2 cellular contexts compared by ENCODE assay signal in genomic region chr2:127886593-127886935, GRCh38.
A peak's percentile ranks its signal among the peaks of the same experiment; 100 is the strongest.
TF ChIP-seq lines count a peak whose summit lies in the region.

No MANE protein-coding gene starts in this region.

TF ChIP-seq in H1, 55 proteins besides CTCF, POLR2A, EP300 and RAD21:
- TF ChIP-seq PHF8 (conservative IDR thresholded peaks at IDR 0.05; ENCODE audit: low read depth, low read length), result 0 out of 2 replicates have a peak, but pooled peaks have one; percentile 16

TF ChIP-seq in HepG2, 621 proteins besides CTCF, POLR2A, EP300 and RAD21 (continues in another document):
- TF ChIP-seq RBFOX2 (IDR thresholded peaks at IDR 0.05; ENCODE audit: low read depth, low read length), result peak; percentile 6; the same call in 1 of the 2 replicates
- 0 out of 2 replicates have a peak, but pooled peaks have one; percentile 10 for TF ChIP-seq KMT2A (CRISPR knock-in tag; IDR thresholded peaks at IDR 0.05)
- TF ChIP-seq SALL2 (CRISPR knock-in tag; IDR thresholded peaks at IDR 0.05), result 0 out of 2 replicates have a peak, but pooled peaks have one; percentile 7
- TF ChIP-seq HIC2 (CRISPR knock-in tag; IDR thresholded peaks at IDR 0.05; ENCODE audit: low read depth), result 0 out of 2 replicates have a peak, but pooled peaks have one; percentile 5
- TF ChIP-seq PATZ1 (CRISPR knock-in tag; IDR thresholded peaks at IDR 0.05), result 0 out of 2 replicates have a peak, but pooled peaks have one; percentile 43
- 0 out of 2 replicates have a peak, but pooled peaks have one; percentile 64 for TF ChIP-seq MEIS1 (CRISPR knock-in tag; IDR thresholded peaks at IDR 0.05; ENCODE audit: borderline replicate concordance)
- TF ChIP-seq KDM2A (CRISPR knock-in tag; IDR thresholded peaks at IDR 0.05; ENCODE audit: borderline replicate concordance, low read depth), result peak; percentile 56; the same call in 1 of the 2 replicates
- TF ChIP-seq ZNF766 (CRISPR knock-in tag; IDR thresholded peaks at IDR 0.05; ENCODE audit: borderline replicate concordance), result 0 out of 2 replicates have a peak, but pooled peaks have one; percentile 46
- peak; percentile 67 for TF ChIP-seq ZFX (CRISPR knock-in tag; IDR thresholded peaks at IDR 0.05; ENCODE audit: low read depth)
- TF ChIP-seq ZFY (CRISPR knock-in tag; IDR thresholded peaks at IDR 0.05), result peak; percentile 62
- peak; percentile 43 for TF ChIP-seq ZNF687 (CRISPR knock-in tag; IDR thresholded peaks at IDR 0.05)
- TF ChIP-seq ZC3H4 (CRISPR knock-in tag; IDR thresholded peaks at IDR 0.05; ENCODE audit: borderline replicate concordance), result peak; percentile 5; the same call in 1 of the 2 replicates
- TF ChIP-seq ATAD3A (CRISPR knock-in tag; IDR thresholded peaks at IDR 0.05), result 0 out of 2 replicates have a peak, but pooled peaks have one; percentile 47
- TF ChIP-seq ETV6 (CRISPR knock-in tag; conservative IDR thresholded peaks at IDR 0.05), result peak; percentile 9; the same call in 1 of the 2 replicates
- 0 out of 2 replicates have a peak, but pooled peaks have one; percentile 8 for TF ChIP-seq ZNF430 (CRISPR knock-in tag; IDR thresholded peaks at IDR 0.05)
- 0 out of 2 replicates have a peak, but pooled peaks have one; percentile 5 for TF ChIP-seq ZBTB38 (CRISPR knock-in tag; IDR thresholded peaks at IDR 0.05)
- peak; percentile 6; the same call in 1 of the 2 replicates for TF ChIP-seq SAP130 (CRISPR knock-in tag; IDR thresholded peaks at IDR 0.05; ENCODE audit: low read depth)
- peak; percentile 12; the same call in 1 of the 2 replicates for TF ChIP-seq TAF1 (CRISPR knock-in tag; IDR thresholded peaks at IDR 0.05)
- peak in 1 of 2 experiments; percentile 45; a peak in 2 of 4 replicates for TF ChIP-seq HMGXB4 (CRISPR knock-in tag; IDR thresholded peaks at IDR 0.05; ENCODE audit: borderline replicate concordance in 1 of 2, low read depth in 1 of 2)
- peak; percentile 32; the same call in 1 of the 2 replicates for TF ChIP-seq ZGPAT (CRISPR knock-in tag; IDR thresholded peaks at IDR 0.05)
- 0 out of 2 replicates have a peak, but pooled peaks have one; percentile 5 for TF ChIP-seq ESRRA (CRISPR knock-in tag; IDR thresholded peaks at IDR 0.05; ENCODE audit: low read depth)
- TF ChIP-seq ARID5B (CRISPR knock-in tag; IDR thresholded peaks at IDR 0.05), result peak; percentile 11; the same call in 1 of the 2 replicates
- 0 out of 2 replicates have a peak, but pooled peaks have one; percentile 7 for TF ChIP-seq ZNF609 (CRISPR knock-in tag; IDR thresholded peaks at IDR 0.05; ENCODE audit: borderline replicate concordance)
- peak; percentile 31 for TF ChIP-seq PHF8 (CRISPR knock-in tag; IDR thresholded peaks at IDR 0.05)
- peak; percentile 13; the same call in 1 of the 2 replicates for TF ChIP-seq STAG1 (CRISPR knock-in tag; IDR thresholded peaks at IDR 0.05)
- 0 out of 2 replicates have a peak, but pooled peaks have one; percentile 1 for TF ChIP-seq NCOA2 (CRISPR knock-in tag; IDR thresholded peaks at IDR 0.05)
- TF ChIP-seq PHF20 (CRISPR knock-in tag; IDR thresholded peaks at IDR 0.05), result 0 out of 2 replicates have a peak, but pooled peaks have one; percentile 6
- TF ChIP-seq ZNF331 (CRISPR knock-in tag; IDR thresholded peaks at IDR 0.05), result 0 out of 2 replicates have a peak, but pooled peaks have one; percentile 4
- TF ChIP-seq KLF6 (CRISPR knock-in tag; IDR thresholded peaks at IDR 0.05), result 0 out of 2 replicates have a peak, but pooled peaks have one; percentile 2
- 0 out of 2 replicates have a peak, but pooled peaks have one; percentile 41 for TF ChIP-seq ZNF704 (CRISPR knock-in tag; IDR thresholded peaks at IDR 0.05; ENCODE audit: borderline replicate concordance)
- peak; percentile 6; the same call in 1 of the 2 replicates for TF ChIP-seq BRD4 (CRISPR knock-in tag; IDR thresholded peaks at IDR 0.05)
- TF ChIP-seq TP53 (CRISPR knock-in tag; conservative IDR thresholded peaks at IDR 0.05), result 0 out of 2 replicates have a peak, but pooled peaks have one; percentile 5
